In genomic region chr6:21003780-21004541, GRCh38 we compare ENCODE assay signal across 1 cellular context.
TF ChIP-seq lines count a peak whose summit lies in the region.

No MANE protein-coding gene starts in this region.

TF ChIP-seq in HepG2, 621 proteins besides CTCF, POLR2A, EP300 and RAD21 (continued from another document and continues in another):
- TF ChIP-seq, protein P1, sequence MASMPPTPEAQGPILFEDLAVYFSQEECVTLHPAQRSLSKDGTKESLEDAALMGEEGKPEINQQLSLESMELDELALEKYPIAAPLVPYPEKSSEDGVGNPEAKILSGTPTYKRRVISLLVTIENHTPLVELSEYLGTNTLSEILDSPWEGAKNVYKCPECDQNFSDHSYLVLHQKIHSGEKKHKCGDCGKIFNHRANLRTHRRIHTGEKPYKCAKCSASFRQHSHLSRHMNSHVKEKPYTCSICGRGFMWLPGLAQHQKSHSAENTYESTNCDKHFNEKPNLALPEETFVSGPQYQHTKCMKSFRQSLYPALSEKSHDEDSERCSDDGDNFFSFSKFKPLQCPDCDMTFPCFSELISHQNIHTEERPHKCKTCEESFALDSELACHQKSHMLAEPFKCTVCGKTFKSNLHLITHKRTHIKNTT (CRISPR knock-in tag; IDR thresholded peaks at IDR 0.05): no peak
- 0 out of 2 replicates have a peak, but pooled peaks have one; percentile 12 for TF ChIP-seq SMC3 (IDR thresholded peaks at IDR 0.05; ENCODE audit: low read length)
- peak; percentile 83; the same call in 1 of the 2 replicates for TF ChIP-seq ZNF12 (CRISPR knock-in tag; IDR thresholded peaks at IDR 0.05)
- TF ChIP-seq ZNF678 (CRISPR knock-in tag; IDR thresholded peaks at IDR 0.05): no peak
- TF ChIP-seq RFX5 (IDR thresholded peaks at IDR 0.05; ENCODE audit: low read depth, low read length): no peak
- 0 out of 2 replicates have a peak, but pooled peaks have one; percentile 35 for TF ChIP-seq SNAPC5 (CRISPR knock-in tag; IDR thresholded peaks at IDR 0.05; ENCODE audit: borderline replicate concordance)
- TF ChIP-seq, protein P2, sequence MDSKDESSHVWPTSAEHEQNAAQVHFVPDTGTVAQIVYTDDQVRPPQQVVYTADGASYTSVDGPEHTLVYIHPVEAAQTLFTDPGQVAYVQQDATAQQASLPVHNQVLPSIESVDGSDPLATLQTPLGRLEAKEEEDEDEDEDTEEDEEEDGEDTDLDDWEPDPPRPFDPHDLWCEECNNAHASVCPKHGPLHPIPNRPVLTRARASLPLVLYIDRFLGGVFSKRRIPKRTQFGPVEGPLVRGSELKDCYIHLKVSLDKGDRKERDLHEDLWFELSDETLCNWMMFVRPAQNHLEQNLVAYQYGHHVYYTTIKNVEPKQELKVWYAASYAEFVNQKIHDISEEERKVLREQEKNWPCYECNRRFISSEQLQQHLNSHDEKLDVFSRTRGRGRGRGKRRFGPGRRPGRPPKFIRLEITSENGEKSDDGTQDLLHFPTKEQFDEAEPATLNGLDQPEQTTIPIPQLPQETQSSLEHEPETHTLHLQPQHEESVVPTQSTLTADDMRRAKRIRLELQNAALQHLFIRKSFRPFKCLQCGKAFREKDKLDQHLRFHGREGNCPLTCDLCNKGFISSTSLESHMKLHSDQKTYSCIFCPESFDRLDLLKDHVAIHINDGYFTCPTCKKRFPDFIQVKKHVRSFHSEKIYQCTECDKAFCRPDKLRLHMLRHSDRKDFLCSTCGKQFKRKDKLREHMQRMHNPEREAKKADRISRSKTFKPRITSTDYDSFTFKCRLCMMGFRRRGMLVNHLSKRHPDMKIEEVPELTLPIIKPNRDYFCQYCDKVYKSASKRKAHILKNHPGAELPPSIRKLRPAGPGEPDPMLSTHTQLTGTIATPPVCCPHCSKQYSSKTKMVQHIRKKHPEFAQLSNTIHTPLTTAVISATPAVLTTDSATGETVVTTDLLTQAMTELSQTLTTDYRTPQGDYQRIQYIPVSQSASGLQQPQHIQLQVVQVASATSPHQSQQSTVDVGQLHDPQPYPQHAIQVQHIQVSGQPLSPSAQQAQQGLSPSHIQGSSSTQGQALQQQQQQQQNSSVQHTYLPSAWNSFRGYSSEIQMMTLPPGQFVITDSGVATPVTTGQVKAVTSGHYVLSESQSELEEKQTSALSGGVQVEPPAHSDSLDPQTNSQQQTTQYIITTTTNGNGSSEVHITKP (CRISPR knock-in tag; IDR thresholded peaks at IDR 0.05; ENCODE audit: low read depth): peak; percentile 65; the same call in 1 of the 2 replicates
- TF ChIP-seq TARDBP (CRISPR knock-in tag; IDR thresholded peaks at IDR 0.05): peak; percentile 78; the same call in 1 of the 2 replicates
- no peak for TF ChIP-seq ZNF263 (CRISPR knock-in tag; IDR thresholded peaks at IDR 0.05)
- TF ChIP-seq IRF2 (CRISPR knock-in tag; IDR thresholded peaks at IDR 0.05): peak; percentile 68; the same call in 1 of the 2 replicates
- no peak for TF ChIP-seq ZNF839 (CRISPR knock-in tag; IDR thresholded peaks at IDR 0.05; ENCODE audit: borderline replicate concordance)
- no peak for TF ChIP-seq SMAD1 (CRISPR knock-in tag; IDR thresholded peaks at IDR 0.05; ENCODE audit: borderline replicate concordance, low read depth)
- no peak for TF ChIP-seq ZNF33A (CRISPR knock-in tag; IDR thresholded peaks at IDR 0.05; ENCODE audit: borderline replicate concordance)
- no peak for TF ChIP-seq MED13 (CRISPR knock-in tag; IDR thresholded peaks at IDR 0.05)
- TF ChIP-seq GPN1 (CRISPR knock-in tag; IDR thresholded peaks at IDR 0.05; ENCODE audit: borderline replicate concordance): no peak
- TF ChIP-seq ATAD3A (CRISPR knock-in tag; IDR thresholded peaks at IDR 0.05): no peak
- no peak for TF ChIP-seq HNRNPLL (IDR thresholded peaks at IDR 0.05; ENCODE audit: low read depth, low read length, poor library complexity, severe bottlenecking)
- no peak for TF ChIP-seq XRCC5 (optimal IDR thresholded peaks at IDR 0.05; ENCODE audit: low read length)
- TF ChIP-seq SUZ12 (IDR thresholded peaks at IDR 0.05; ENCODE audit: low read depth, low read length): no peak
- TF ChIP-seq RBM22 (optimal IDR thresholded peaks at IDR 0.05; ENCODE audit: low read length): no peak
- TF ChIP-seq ZNF569 (CRISPR knock-in tag; IDR thresholded peaks at IDR 0.05; ENCODE audit: borderline replicate concordance): no peak
- TF ChIP-seq ELF1 (CRISPR knock-in tag; IDR thresholded peaks at IDR 0.05): peak; percentile 55; the same call in 1 of the 2 replicates
- no peak for TF ChIP-seq KAT7 (CRISPR knock-in tag; IDR thresholded peaks at IDR 0.05; ENCODE audit: borderline replicate concordance)
- TF ChIP-seq, protein P3, sequence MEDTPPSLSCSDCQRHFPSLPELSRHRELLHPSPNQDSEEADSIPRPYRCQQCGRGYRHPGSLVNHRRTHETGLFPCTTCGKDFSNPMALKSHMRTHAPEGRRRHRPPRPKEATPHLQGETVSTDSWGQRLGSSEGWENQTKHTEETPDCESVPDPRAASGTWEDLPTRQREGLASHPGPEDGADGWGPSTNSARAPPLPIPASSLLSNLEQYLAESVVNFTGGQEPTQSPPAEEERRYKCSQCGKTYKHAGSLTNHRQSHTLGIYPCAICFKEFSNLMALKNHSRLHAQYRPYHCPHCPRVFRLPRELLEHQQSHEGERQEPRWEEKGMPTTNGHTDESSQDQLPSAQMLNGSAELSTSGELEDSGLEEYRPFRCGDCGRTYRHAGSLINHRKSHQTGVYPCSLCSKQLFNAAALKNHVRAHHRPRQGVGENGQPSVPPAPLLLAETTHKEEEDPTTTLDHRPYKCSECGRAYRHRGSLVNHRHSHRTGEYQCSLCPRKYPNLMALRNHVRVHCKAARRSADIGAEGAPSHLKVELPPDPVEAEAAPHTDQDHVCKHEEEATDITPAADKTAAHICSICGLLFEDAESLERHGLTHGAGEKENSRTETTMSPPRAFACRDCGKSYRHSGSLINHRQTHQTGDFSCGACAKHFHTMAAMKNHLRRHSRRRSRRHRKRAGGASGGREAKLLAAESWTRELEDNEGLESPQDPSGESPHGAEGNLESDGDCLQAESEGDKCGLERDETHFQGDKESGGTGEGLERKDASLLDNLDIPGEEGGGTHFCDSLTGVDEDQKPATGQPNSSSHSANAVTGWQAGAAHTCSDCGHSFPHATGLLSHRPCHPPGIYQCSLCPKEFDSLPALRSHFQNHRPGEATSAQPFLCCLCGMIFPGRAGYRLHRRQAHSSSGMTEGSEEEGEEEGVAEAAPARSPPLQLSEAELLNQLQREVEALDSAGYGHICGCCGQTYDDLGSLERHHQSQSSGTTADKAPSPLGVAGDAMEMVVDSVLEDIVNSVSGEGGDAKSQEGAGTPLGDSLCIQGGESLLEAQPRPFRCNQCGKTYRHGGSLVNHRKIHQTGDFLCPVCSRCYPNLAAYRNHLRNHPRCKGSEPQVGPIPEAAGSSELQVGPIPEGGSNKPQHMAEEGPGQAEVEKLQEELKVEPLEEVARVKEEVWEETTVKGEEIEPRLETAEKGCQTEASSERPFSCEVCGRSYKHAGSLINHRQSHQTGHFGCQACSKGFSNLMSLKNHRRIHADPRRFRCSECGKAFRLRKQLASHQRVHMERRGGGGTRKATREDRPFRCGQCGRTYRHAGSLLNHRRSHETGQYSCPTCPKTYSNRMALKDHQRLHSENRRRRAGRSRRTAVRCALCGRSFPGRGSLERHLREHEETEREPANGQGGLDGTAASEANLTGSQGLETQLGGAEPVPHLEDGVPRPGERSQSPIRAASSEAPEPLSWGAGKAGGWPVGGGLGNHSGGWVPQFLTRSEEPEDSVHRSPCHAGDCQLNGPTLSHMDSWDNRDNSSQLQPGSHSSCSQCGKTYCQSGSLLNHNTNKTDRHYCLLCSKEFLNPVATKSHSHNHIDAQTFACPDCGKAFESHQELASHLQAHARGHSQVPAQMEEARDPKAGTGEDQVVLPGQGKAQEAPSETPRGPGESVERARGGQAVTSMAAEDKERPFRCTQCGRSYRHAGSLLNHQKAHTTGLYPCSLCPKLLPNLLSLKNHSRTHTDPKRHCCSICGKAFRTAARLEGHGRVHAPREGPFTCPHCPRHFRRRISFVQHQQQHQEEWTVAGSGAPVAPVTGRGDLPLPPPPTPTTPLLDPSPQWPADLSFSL (CRISPR knock-in tag; IDR thresholded peaks at IDR 0.05): no peak
- no peak for TF ChIP-seq MYNN (CRISPR knock-in tag; IDR thresholded peaks at IDR 0.05; ENCODE audit: low read depth)
- TF ChIP-seq ZNF468 (CRISPR knock-in tag; IDR thresholded peaks at IDR 0.05): no peak
- peak; percentile 75; the same call in 1 of the 2 replicates for TF ChIP-seq SMARCC2 (IDR thresholded peaks at IDR 0.05)
- TF ChIP-seq TRIM22 (IDR thresholded peaks at IDR 0.05): no peak
- TF ChIP-seq ZC3H13 (CRISPR knock-in tag; IDR thresholded peaks at IDR 0.05): no peak
- no peak for TF ChIP-seq ZFP36 (IDR thresholded peaks at IDR 0.05; ENCODE audit: borderline replicate concordance, low read depth, low read length, partially characterized antibody)
- no peak for TF ChIP-seq CHCHD3 (CRISPR knock-in tag; IDR thresholded peaks at IDR 0.05)
- TF ChIP-seq YY1 (IDR thresholded peaks at IDR 0.05; ENCODE audit: insufficient read depth, insufficient replicate concordance, low read depth, low read length): peak; percentile 28
- TF ChIP-seq ATM (IDR thresholded peaks at IDR 0.05; ENCODE audit: borderline replicate concordance): no peak
- TF ChIP-seq GMEB1 (CRISPR knock-in tag; IDR thresholded peaks at IDR 0.05; ENCODE audit: borderline replicate concordance): no peak
- TF ChIP-seq DMAP1 (CRISPR knock-in tag; IDR thresholded peaks at IDR 0.05): peak; percentile 44; the same call in 1 of the 2 replicates
- no peak for TF ChIP-seq NFIB (CRISPR knock-in tag; IDR thresholded peaks at IDR 0.05; ENCODE audit: borderline replicate concordance)
- TF ChIP-seq, protein P4, sequence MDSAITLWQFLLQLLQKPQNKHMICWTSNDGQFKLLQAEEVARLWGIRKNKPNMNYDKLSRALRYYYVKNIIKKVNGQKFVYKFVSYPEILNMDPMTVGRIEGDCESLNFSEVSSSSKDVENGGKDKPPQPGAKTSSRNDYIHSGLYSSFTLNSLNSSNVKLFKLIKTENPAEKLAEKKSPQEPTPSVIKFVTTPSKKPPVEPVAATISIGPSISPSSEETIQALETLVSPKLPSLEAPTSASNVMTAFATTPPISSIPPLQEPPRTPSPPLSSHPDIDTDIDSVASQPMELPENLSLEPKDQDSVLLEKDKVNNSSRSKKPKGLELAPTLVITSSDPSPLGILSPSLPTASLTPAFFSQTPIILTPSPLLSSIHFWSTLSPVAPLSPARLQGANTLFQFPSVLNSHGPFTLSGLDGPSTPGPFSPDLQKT (CRISPR knock-in tag; IDR thresholded peaks at IDR 0.05; ENCODE audit: borderline replicate concordance): no peak
- TF ChIP-seq PHF20 (CRISPR knock-in tag; IDR thresholded peaks at IDR 0.05): no peak
- TF ChIP-seq, protein P5, sequence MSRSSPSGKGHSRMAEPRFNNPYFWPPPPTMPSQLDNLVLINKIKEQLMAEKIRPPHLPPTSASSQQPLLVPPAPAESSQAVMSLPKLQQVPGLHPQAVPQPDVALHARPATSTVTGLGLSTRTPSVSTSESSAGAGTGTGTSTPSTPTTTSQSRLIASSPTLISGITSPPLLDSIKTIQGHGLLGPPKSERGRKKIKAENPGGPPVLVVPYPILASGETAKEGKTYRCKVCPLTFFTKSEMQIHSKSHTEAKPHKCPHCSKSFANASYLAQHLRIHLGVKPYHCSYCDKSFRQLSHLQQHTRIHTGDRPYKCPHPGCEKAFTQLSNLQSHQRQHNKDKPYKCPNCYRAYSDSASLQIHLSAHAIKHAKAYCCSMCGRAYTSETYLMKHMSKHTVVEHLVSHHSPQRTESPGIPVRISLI (CRISPR knock-in tag; IDR thresholded peaks at IDR 0.05; ENCODE audit: borderline replicate concordance): peak; percentile 92
- no peak for TF ChIP-seq FOXK2 (IDR thresholded peaks at IDR 0.05)
- TF ChIP-seq CEBPG (CRISPR knock-in tag; IDR thresholded peaks at IDR 0.05): peak; percentile 78
- TF ChIP-seq ATF7 (IDR thresholded peaks at IDR 0.05): no peak
- no peak for TF ChIP-seq ATF7 (CRISPR knock-in tag; IDR thresholded peaks at IDR 0.05)
- no peak for TF ChIP-seq ZSCAN30 (CRISPR knock-in tag; IDR thresholded peaks at IDR 0.05)
- peak; percentile 98 for TF ChIP-seq JUNB (CRISPR knock-in tag; IDR thresholded peaks at IDR 0.05; ENCODE audit: borderline replicate concordance)
- TF ChIP-seq NFATC3 (CRISPR knock-in tag; IDR thresholded peaks at IDR 0.05): no peak
- TF ChIP-seq POLR2AphosphoS2 (IDR thresholded peaks at IDR 0.05; ENCODE audit: low read depth, low read length): no peak
- TF ChIP-seq ZMAT3 (CRISPR knock-in tag; conservative IDR thresholded peaks at IDR 0.05): 0 out of 2 replicates have a peak, but pooled peaks have one; percentile 60
- no peak for TF ChIP-seq MAFF (IDR thresholded peaks at IDR 0.05; ENCODE audit: low read depth, low read length)
- no peak for TF ChIP-seq KDM5A (IDR thresholded peaks at IDR 0.05; ENCODE audit: borderline replicate concordance, low read length)
